In the genomic region with DNA sequence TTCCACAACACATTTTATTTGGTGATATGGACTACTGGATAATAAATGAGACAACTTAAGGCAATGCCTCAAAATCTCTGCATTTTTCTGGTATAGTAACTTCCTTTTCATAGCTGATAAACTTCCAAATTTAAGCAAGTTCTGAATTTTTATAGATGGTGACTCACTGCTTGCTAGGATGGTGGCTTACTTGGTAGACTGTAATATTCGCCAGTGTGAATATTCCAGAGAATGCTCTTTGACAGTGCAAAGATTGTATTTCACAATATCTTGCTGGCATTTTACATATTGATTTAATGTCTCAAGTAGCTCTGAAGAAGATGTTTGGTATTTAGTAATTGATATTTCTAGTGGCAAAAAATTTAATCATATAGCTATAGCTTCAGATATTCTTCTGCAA, we compare ENCODE assay signal across 25 cellular contexts.
DNase-seq lines count a peak whose midpoint lies in the region; ATAC-seq, FAIRE-seq and TF ChIP-seq lines count a peak whose summit lies in the region.
"Had no signal": no experiment of that assay in that cellular context is flagged by ENCODE, and none has a peak within 500 bp of the region (broad histone marks: within the 10 kb centered on the region; RNA-seq: fewer than 3 reads in every experiment).

No MANE protein-coding gene starts in this region.

- H3K9me3 ChIP-seq in HepG2 (ENCODE audit: low read length), result no peaks in the 10 kb centered on the region
- H3K9me3 ChIP-seq in right lobe of liver, result no peaks in the 10 kb centered on the region
- no peaks in the 10 kb centered on the region for H3K9me3 ChIP-seq in PC-3 (ENCODE audit: low read length)
- H3K9me3 ChIP-seq: A549, colonic mucosa, gastrocnemius medialis had no signal

- peaks cover 0 to 4% (median 0%) of the 10 kb centered on the region in 7 donors for H3K9me3 Mint-ChIP-seq in CD14-positive monocyte
- H3K9me3 Mint-ChIP-seq: activated naive CD4-positive, alpha-beta T cell treated with anti-CD3 and anti-CD28 coated beads, Interleukin-2, amount 50 U/mL, for 24 hours; activated T-cell treated with anti-CD3 and anti-CD28 coated beads, Interleukin-2, amount 50 U/mL, for 72 hours; CD8-positive, alpha-beta T cell; IgD-negative memory B cell had no signal

- H4K20me1 ChIP-seq in HepG2 (ENCODE audit: insufficient read depth, low read length) (no peaks in the 10 kb centered on the region), PC-3 (ENCODE audit: low read length) (no peaks in the 10 kb centered on the region)

- H3K4me1 ChIP-seq in HepG2 (ENCODE audit: insufficient read depth, low read length) (no peaks in the 10 kb centered on the region), right lobe of liver (no peaks in the 10 kb centered on the region), PC-3 (ENCODE audit: insufficient read depth, low read length) (peaks cover 21% of the 10 kb centered on the region)
- H3K4me1 ChIP-seq: A549, colonic mucosa, gastrocnemius medialis had no signal

- DNase-seq in HepG2 (ENCODE audit: low spot score) (no peak), right lobe of liver (no peak), PC-3 (peak; percentile 85), fibroblast of mammary gland (ENCODE audit: low read depth) (peak; percentile 19), CD14-positive monocyte (ENCODE audit: low spot score) (no peak), NCI-H1048 (lab: John Stamatoyannopoulos, UW) (no peak), NCI-H146 treated with DMSO at 0.1 percent for 48 hours (lab: John Stamatoyannopoulos, UW; ENCODE audit: unreplicated experiment) (no peak), 8988T (no peak)
- DNase-seq: activated CD4-positive, alpha-beta T cell treated with anti-CD3 and anti-CD28 coated beads for 36 hours; activated T-cell treated with anti-CD3 and anti-CD28 coated beads, Interleukin-2, amount 50 U/mL, for 72 hours; CD8-positive, alpha-beta T cell; colonic mucosa; gastrocnemius medialis; H9; kidney; MM.1S; NCI-H146; NCI-H748 treated with DMSO at 0.1 percent for 48 hours; SHP77; stimulated activated CD8-positive, alpha-beta memory T cell treated with anti-CD3 and anti-CD28 coated beads, Interleukin-4, amount 100 ng/mL, for 48 hours; substantia nigra had no signal

- H3K36me3 ChIP-seq in HepG2 (replicated peaks in 1 of 2; ENCODE audit: control insufficient read depth in 1 of 2, insufficient read depth in 2 of 2, low read length in 2 of 2) (no peaks in the 10 kb centered on the region), right lobe of liver (no peaks in the 10 kb centered on the region), PC-3 (ENCODE audit: low read depth, low read length) (no peaks in the 10 kb centered on the region)
- H3K36me3 ChIP-seq: colonic mucosa, gastrocnemius medialis had no signal

- no peak overlapping the region for H3K4me3 Mint-ChIP-seq in CD14-positive monocyte
- H3K4me3 Mint-ChIP-seq: activated CD4-positive, alpha-beta T cell treated with anti-CD3 and anti-CD28 coated beads for 36 hours; activated naive CD4-positive, alpha-beta T cell treated with anti-CD3 and anti-CD28 coated beads, Interleukin-2, amount 50 U/mL, for 24 hours; activated T-cell treated with anti-CD3 and anti-CD28 coated beads, Interleukin-2, amount 50 U/mL, for 72 hours; CD8-positive, alpha-beta T cell; H9; IgD-negative memory B cell had no signal

- no peak for TF ChIP-seq RAD21 in HepG2 (CRISPR knock-in tag; IDR thresholded peaks at IDR 0.05)

- no peaks in the 10 kb centered on the region for H3K79me2 ChIP-seq in HepG2 (ENCODE audit: insufficient read depth, low read length)
- H3K79me2 ChIP-seq in PC-3 (ENCODE audit: low read length), result no peaks in the 10 kb centered on the region

- ATAC-seq in HepG2, result no peak
- ATAC-seq in right lobe of liver, result no peak
- ATAC-seq in PC-3, result peak; percentile 93
- ATAC-seq: A549; activated CD4-positive, alpha-beta T cell treated with anti-CD3 and anti-CD28 coated beads for 36 hours; activated T-cell treated with anti-CD3 and anti-CD28 coated beads, Interleukin-2, amount 50 U/mL, for 72 hours; CD8-positive, alpha-beta T cell; gastrocnemius medialis had no signal

- H3K4me3 ChIP-seq in HepG2 (replicated peaks in 1 of 3; ENCODE audit: insufficient read depth in 1 of 3, low read depth in 2 of 3, low read length in 3 of 3) (no peak overlapping the region), right lobe of liver (no peak overlapping the region), PC-3 (ENCODE audit: low read length) (no peak overlapping the region), fibroblast of mammary gland (ENCODE audit: control insufficient read depth, low read depth, low read length) (no peak overlapping the region)
- H3K4me3 ChIP-seq: A549, colonic mucosa, gastrocnemius medialis, lung had no signal

- BruUV-seq in HepG2 (replicated peaks; lab: Mats Ljungman, UMichigan), result no TSS peak
- no TSS peak for BruUV-seq in PC-3 (replicated peaks; lab: Mats Ljungman, UMichigan)

- H3K4me2 ChIP-seq in HepG2 (ENCODE audit: low read depth, low read length) (no peak overlapping the region), PC-3 (ENCODE audit: low read length) (peak overlapping the region; percentile 54)
- H3K4me2 ChIP-seq: A549 had no signal

- H3K9ac ChIP-seq in HepG2 (ENCODE audit: insufficient read depth, low read depth, low read length) (no peak overlapping the region), PC-3 (ENCODE audit: low read length) (no peak overlapping the region)

- 0 out of 2 replicates have a peak, but pooled peaks cover 3% of the 10 kb centered on the region for H3K9me2 ChIP-seq in PC-3 (replicated peaks; ENCODE audit: low read length)

- H3K27ac Mint-ChIP-seq in CD14-positive monocyte, result no peak overlapping the region
- H3K27ac Mint-ChIP-seq: activated CD4-positive, alpha-beta T cell treated with anti-CD3 and anti-CD28 coated beads for 36 hours; activated naive CD4-positive, alpha-beta T cell treated with anti-CD3 and anti-CD28 coated beads, Interleukin-2, amount 50 U/mL, for 24 hours; activated T-cell treated with anti-CD3 and anti-CD28 coated beads, Interleukin-2, amount 50 U/mL, for 72 hours; CD8-positive, alpha-beta T cell; H9; IgD-negative memory B cell had no signal

- H3K27me3 Mint-ChIP-seq in CD14-positive monocyte (ENCODE audit: low read depth in 3 of 3), result no peaks in the 10 kb centered on the region
- H3K27me3 Mint-ChIP-seq: activated CD4-positive, alpha-beta T cell treated with anti-CD3 and anti-CD28 coated beads for 36 hours; activated naive CD4-positive, alpha-beta T cell treated with anti-CD3 and anti-CD28 coated beads, Interleukin-2, amount 50 U/mL, for 24 hours had no signal

- no peaks in the 10 kb centered on the region for H3K36me3 Mint-ChIP-seq in CD14-positive monocyte
- H3K36me3 Mint-ChIP-seq: activated naive CD4-positive, alpha-beta T cell treated with anti-CD3 and anti-CD28 coated beads, Interleukin-2, amount 50 U/mL, for 24 hours; CD8-positive, alpha-beta T cell; IgD-negative memory B cell had no signal

- no peak for FAIRE-seq in HepG2 (lab: Jason Lieb, UNC)
- FAIRE-seq: A549, kidney had no signal

- CTCF ChIA-PET in HepG2 (lab: Yijun Ruan, JAX; ENCODE audit: low intra/inter-chr PET ratio, low total read pairs), result no interaction called here
- CTCF ChIA-PET in PC-3 (lab: Charles Lee), result no interaction called here

- no peaks in the 10 kb centered on the region for H3K4me1 Mint-ChIP-seq in CD14-positive monocyte
- H3K4me1 Mint-ChIP-seq: activated CD4-positive, alpha-beta T cell treated with anti-CD3 and anti-CD28 coated beads for 36 hours; activated naive CD4-positive, alpha-beta T cell treated with anti-CD3 and anti-CD28 coated beads, Interleukin-2, amount 50 U/mL, for 24 hours; H9; IgD-negative memory B cell had no signal

- H2AFZ ChIP-seq in HepG2 (ENCODE audit: low read length) (no peak overlapping the region), PC-3 (ENCODE audit: low read length) (no peak overlapping the region)

- 7% methylated on average over 1 of the region's 1 CpG for WGBS in HepG2 (ENCODE audit: low lambda C conversion rate)
- WGBS in right lobe of liver (ENCODE audit: insufficient coverage, low coverage, low lambda C conversion rate, missing lambda C conversion rate), result 61% methylated on average over 1 of the region's 1 CpG

- intact Hi-C loops in HepG2 (cut with micrococcal nuclease; ENCODE audit: unreplicated experiment), result no loop called here
- intact Hi-C loops in right lobe of liver (cut with DNase I), result no loop called here
- intact Hi-C loops in PC-3 (cut with micrococcal nuclease), result loop anchor here (5.0 kb wide), 1 partner anchor 119 kb away; no protein-coding TSS in a partner anchor
- intact Hi-C loops in CD14-positive monocyte (cut with micrococcal nuclease), result no loop called here

- POLR2A ChIA-PET in HepG2 (lab: Yijun Ruan, JAX) (no interaction called here), PC-3 (lab: Charles Lee; ENCODE audit: unreplicated experiment) (interaction anchor here (0.7 kb wide), 1 partner anchor 220 kb away, joined by 5 read pairs; no protein-coding TSS in a partner anchor)

- H3K27me3 ChIP-seq in HepG2 (ENCODE audit: control insufficient read depth in 1 of 2, insufficient read depth in 2 of 2, low read length in 2 of 2) (no peaks in the 10 kb centered on the region; a peak in 1 of 5 replicates), right lobe of liver (no peaks in the 10 kb centered on the region), PC-3 (ENCODE audit: low read length) (no peaks in the 10 kb centered on the region)
- H3K27me3 ChIP-seq: colonic mucosa, gastrocnemius medialis had no signal

- no peak for TF ChIP-seq CTCF in HepG2 (CRISPR knock-in tag; IDR thresholded peaks at IDR 0.05)
- TF ChIP-seq CTCF in right lobe of liver (IDR thresholded peaks at IDR 0.05), result no peak
- no peak for TF ChIP-seq CTCF in PC-3 (conservative IDR thresholded peaks at IDR 0.05; ENCODE audit: low read depth, low read length)
- no peak for TF ChIP-seq CTCF in fibroblast of mammary gland (conservative IDR thresholded peaks at IDR 0.05; ENCODE audit: control insufficient read depth, insufficient read depth, low read depth, low read length)
- no peak for TF ChIP-seq CTCF in CD14-positive monocyte (IDR thresholded peaks at IDR 0.05)

- H3K27ac ChIP-seq in HepG2 (ENCODE audit: extremely low read length, insufficient read depth, low read length), result no peak overlapping the region
- no peak overlapping the region for H3K27ac ChIP-seq in right lobe of liver
- H3K27ac ChIP-seq in PC-3 (ENCODE audit: low read length), result peak overlapping the region; percentile 12; the same call in 1 of the 2 replicates
- H3K27ac ChIP-seq: A549, colonic mucosa, gastrocnemius medialis had no signal

- H3F3A ChIP-seq in PC-3 (ENCODE audit: low read length, unreplicated experiment), result peaks cover 6% of the 10 kb centered on the region

- no peak for TF ChIP-seq POLR2A in HepG2 (IDR thresholded peaks at IDR 0.05; ENCODE audit: insufficient read depth in 1 of 2, low read depth in 2 of 2, low read length in 2 of 2)
- TF ChIP-seq POLR2A in right lobe of liver (IDR thresholded peaks at IDR 0.05), result no peak

- no peak for TF ChIP-seq EP300 in HepG2 (IDR thresholded peaks at IDR 0.05; ENCODE audit: low read depth in 2 of 2, low read length in 2 of 2)
- TF ChIP-seq EP300 in HepG2 (CRISPR knock-in tag; IDR thresholded peaks at IDR 0.05; ENCODE audit: borderline replicate concordance), result no peak

- in situ Hi-C loops in HepG2 (cut with HindIII; ENCODE audit: extremely low pct_ligation_motif_present, low pct_unique_long_range_greater_than_20kb), result no loop called here

TF ChIP-seq in HepG2, 621 proteins besides CTCF, POLR2A, EP300 and RAD21 (continues in another document):
- TF ChIP-seq CEBPB (IDR thresholded peaks at IDR 0.05; ENCODE audit: borderline replicate concordance, low read depth, low read length) (peak; percentile 19; the same call in 1 of the 2 replicates), ZNF563 (CRISPR knock-in tag; IDR thresholded peaks at IDR 0.05) (no peak)

Comparison
In these comparisons a context has a peak if more than half of its experiments do, and no peak if none do; other contexts are left out.
1. DNase-seq: peak in PC-3 (single experiment) and fibroblast of mammary gland (single experiment); none in HepG2 (single experiment), right lobe of liver (0 of 3), CD14-positive monocyte (single experiment), NCI-H1048 (single experiment), NCI-H146 treated with DMSO at 0.1 percent for 48 hours (single experiment) and 8988T (single experiment).